In genomic region chr7:67758551-67758950, GRCh38 we compare ENCODE assay signal across 21 cellular contexts.
A peak's percentile ranks its signal among the peaks of the same experiment; 100 is the strongest.
DNase-seq lines count a peak whose midpoint lies in the region; ATAC-seq, FAIRE-seq and TF ChIP-seq lines count a peak whose summit lies in the region.
"Had no signal": no experiment of that assay in that cellular context is flagged by ENCODE, and none has a peak within 500 bp of the region (broad histone marks: within the 10 kb centered on the region; RNA-seq: fewer than 3 reads in every experiment).

No MANE protein-coding gene starts in this region.

- no peak overlapping the region for H3K4me2 ChIP-seq in HepG2 (ENCODE audit: low read depth, low read length)
- H3K4me2 ChIP-seq: BLaER1 had no signal

- no peak for TF ChIP-seq CTCF in HepG2 (CRISPR knock-in tag; IDR thresholded peaks at IDR 0.05)
- TF ChIP-seq CTCF in right lobe of liver (IDR thresholded peaks at IDR 0.05): no peak
- TF ChIP-seq CTCF in gastrocnemius medialis (IDR thresholded peaks at IDR 0.05 in 4 of 5, conservative IDR thresholded peaks at IDR 0.05 in 1 of 5): no peak

- H3K36me3 ChIP-seq in HepG2 (replicated peaks in 1 of 2; ENCODE audit: control insufficient read depth in 1 of 2, insufficient read depth in 2 of 2, low read length in 2 of 2) (no peaks in the 10 kb centered on the region), right lobe of liver (no peaks in the 10 kb centered on the region), gastrocnemius medialis (no peaks in the 10 kb centered on the region)
- H3K36me3 ChIP-seq: BLaER1 had no signal

- H3K27me3 ChIP-seq in HepG2 (ENCODE audit: control insufficient read depth in 1 of 2, insufficient read depth in 2 of 2, low read length in 2 of 2) (no peaks in the 10 kb centered on the region), right lobe of liver (no peaks in the 10 kb centered on the region), gastrocnemius medialis (no peaks in the 10 kb centered on the region)
- H3K27me3 ChIP-seq: BLaER1 had no signal

- no peaks in the 10 kb centered on the region for H3K9me3 ChIP-seq in HepG2 (ENCODE audit: low read length)
- H3K9me3 ChIP-seq in right lobe of liver: no peaks in the 10 kb centered on the region
- H3K9me3 ChIP-seq in gastrocnemius medialis: no peaks in the 10 kb centered on the region
- H3K9me3 ChIP-seq: BLaER1 had no signal

- POLR2A ChIA-PET in HepG2 (lab: Yijun Ruan, JAX): no interaction called here

- H2AFZ ChIP-seq in HepG2 (ENCODE audit: low read length): no peak overlapping the region

- H4K20me1 ChIP-seq in HepG2 (ENCODE audit: insufficient read depth, low read length): no peaks in the 10 kb centered on the region
- H4K20me1 ChIP-seq: BLaER1 had no signal

- no peak overlapping the region for H3K4me3 ChIP-seq in HepG2 (replicated peaks in 1 of 3; ENCODE audit: insufficient read depth in 1 of 3, low read depth in 2 of 3, low read length in 3 of 3)
- no peak overlapping the region for H3K4me3 ChIP-seq in right lobe of liver
- H3K4me3 ChIP-seq in gastrocnemius medialis: no peak overlapping the region
- H3K4me3 ChIP-seq: BLaER1 had no signal

- CTCF ChIA-PET in HepG2 (lab: Yijun Ruan, JAX; ENCODE audit: low intra/inter-chr PET ratio, low total read pairs): no interaction called here

- intact Hi-C loops in HepG2 (cut with micrococcal nuclease; ENCODE audit: unreplicated experiment): no loop called here
- intact Hi-C loops in right lobe of liver (cut with DNase I): no loop called here
- intact Hi-C loops in gastrocnemius medialis (cut with DNase I; ENCODE audit: low total_unique reads): no loop called here

- H3K79me2 ChIP-seq in HepG2 (ENCODE audit: insufficient read depth, low read length): no peaks in the 10 kb centered on the region

- DNase-seq in DMS79 treated with DMSO at 0.1 percent for 48 hours (lab: John Stamatoyannopoulos, UW): peak; percentile 3
- DNase-seq in DMS79 (lab: John Stamatoyannopoulos, UW): no peak
- no peak for DNase-seq in HepG2 (ENCODE audit: low spot score)
- no peak for DNase-seq in right lobe of liver
- no peak for DNase-seq in RCC 7860 (ENCODE audit: low spot score)
- peak; percentile 7 for DNase-seq in retina
- no peak for DNase-seq in gastrocnemius medialis
- DNase-seq: ACHN; CD4-positive, alpha-beta T cell; COR-L47; DMS 273 treated with DMSO at 0.1 percent for 48 hours; NCI-H1694; Right ventricle myocardium superior; T-helper 17 cell had no signal

- H3K9ac ChIP-seq in HepG2 (ENCODE audit: insufficient read depth, low read depth, low read length): no peak overlapping the region
- H3K9ac ChIP-seq: BLaER1 had no signal

- TF ChIP-seq POLR2A in HepG2 (IDR thresholded peaks at IDR 0.05; ENCODE audit: insufficient read depth in 1 of 2, low read depth in 2 of 2, low read length in 2 of 2) (no peak), right lobe of liver (IDR thresholded peaks at IDR 0.05) (no peak), gastrocnemius medialis (IDR thresholded peaks at IDR 0.05) (no peak)

- TF ChIP-seq EP300 in HepG2 (IDR thresholded peaks at IDR 0.05; ENCODE audit: low read depth in 2 of 2, low read length in 2 of 2) (no peak), HepG2 (CRISPR knock-in tag; IDR thresholded peaks at IDR 0.05; ENCODE audit: borderline replicate concordance) (no peak)

- 36% methylated on average over 3 of the region's 3 CpGs for WGBS in HepG2 (ENCODE audit: low lambda C conversion rate)
- WGBS in right lobe of liver (ENCODE audit: insufficient coverage, low coverage, low lambda C conversion rate, missing lambda C conversion rate): 80% methylated on average over 3 of the region's 3 CpGs

- H3K27ac ChIP-seq in HepG2 (ENCODE audit: extremely low read length, insufficient read depth, low read length) (no peak overlapping the region), right lobe of liver (no peak overlapping the region), gastrocnemius medialis (no peak overlapping the region)
- H3K27ac ChIP-seq: 22Rv1, BLaER1 had no signal

- BruUV-seq in HepG2 (replicated peaks; lab: Mats Ljungman, UMichigan): no TSS peak

- FAIRE-seq in HepG2 (lab: Jason Lieb, UNC) (no peak), RCC 7860 (lab: Jason Lieb, UNC) (peak; percentile 26)
- FAIRE-seq: G401.6, GM18507, H1 had no signal

- ATAC-seq in HepG2 (no peak), right lobe of liver (no peak), HG02852 (IDR thresholded peaks at IDR 0.05; ENCODE audit: unreplicated experiment) (no peak), gastrocnemius medialis (no peak)
- ATAC-seq: HCT116, T-helper 17 cell had no signal

- H3K4me1 ChIP-seq in HepG2 (ENCODE audit: insufficient read depth, low read length) (peaks cover 22% of the 10 kb centered on the region), right lobe of liver (peaks cover 0 to 5% (median 1%) of the 10 kb centered on the region in 4 donors), gastrocnemius medialis (no peaks in the 10 kb centered on the region)
- H3K4me1 ChIP-seq: BLaER1 had no signal

- no peak for TF ChIP-seq RAD21 in HepG2 (CRISPR knock-in tag; IDR thresholded peaks at IDR 0.05)

- in situ Hi-C loops in HepG2 (cut with HindIII; ENCODE audit: extremely low pct_ligation_motif_present, low pct_unique_long_range_greater_than_20kb): no loop called here
- in situ Hi-C loops in gastrocnemius medialis (cut with MboI; ENCODE audit: low sequenced_read_pairs in 4 of 4): no loop called here

TF ChIP-seq in HepG2, 621 proteins besides CTCF, POLR2A, EP300 and RAD21:
- TF ChIP-seq ATF7 (IDR thresholded peaks at IDR 0.05): 0 out of 2 replicates have a peak, but pooled peaks have one; percentile 14
- TF ChIP-seq ATF7 (CRISPR knock-in tag; IDR thresholded peaks at IDR 0.05): no peak
- no peak for TF ChIP-seq ZNF432 (CRISPR knock-in tag; IDR thresholded peaks at IDR 0.05; ENCODE audit: borderline replicate concordance)

Comparison
In these comparisons a context has a peak if more than half of its experiments do, and no peak if none do; other contexts are left out.
1. DNase-seq: peak in DMS79 treated with DMSO at 0.1 percent for 48 hours (single experiment) and retina (single experiment); none in DMS79 (single experiment), HepG2 (single experiment), right lobe of liver (0 of 3), RCC 7860 (single experiment) and gastrocnemius medialis (0 of 2).